In genomic region chr2:169823996-169824372, GRCh38 we compare ENCODE assay signal across 8 cellular contexts. TPM values are rescaled to one million over a fixed set of nuclear protein-coding genes. Genes with fewer than 3 reads are reported as not detected.
DNase-seq lines count a peak whose midpoint lies in the region; ATAC-seq, FAIRE-seq and TF ChIP-seq lines count a peak whose summit lies in the region.

No MANE protein-coding gene starts in this region.

- H3K9me3 ChIP-seq in keratinocyte (ENCODE audit: control insufficient read depth, low read depth, low read length): no peaks in the 10 kb centered on the region
- no peaks in the 10 kb centered on the region for H3K9me3 ChIP-seq in thoracic aorta

- no peak for DNase-seq in activated CD4-positive, alpha-beta T cell treated with anti-CD3 and anti-CD28 coated beads, Interleukin-2, amount 10 ng/mL, durations not matched to agents 24 days and 14 days
- no peak for DNase-seq in activated CD4-positive, alpha-beta T cell treated with anti-CD3 and anti-CD28 coated beads for 1 hour
- DNase-seq in activated T-helper 2 cell treated with anti-CD3 and anti-CD28 coated beads, Interferon-gamma antibody, Interleukin-2, Interleukin-4, amounts not matched to agents 10 μg/mL and 5 μg/mL and 100 μg/mL, durations not matched to agents 14 hours and 24 hours and 36 hours (ENCODE audit: low spot score): no peak
- no peak for DNase-seq in keratinocyte (ENCODE audit: low read depth, low spot score)
- no peak for DNase-seq in thoracic aorta (ENCODE audit: low spot score)

- no peaks in the 10 kb centered on the region for H3K27me3 Mint-ChIP-seq in activated CD4-positive, alpha-beta T cell treated with anti-CD3 and anti-CD28 coated beads, Interleukin-2, amount 10 ng/mL, durations not matched to agents 24 days and 14 days
- no peaks in the 10 kb centered on the region for H3K27me3 Mint-ChIP-seq in activated T-helper 2 cell treated with anti-CD3 and anti-CD28 coated beads, Interferon-gamma antibody, Interleukin-2, Interleukin-4, amounts not matched to agents 10 μg/mL and 5 μg/mL and 100 μg/mL, durations not matched to agents 14 hours and 24 hours and 36 hours (ENCODE audit: low read depth)

- FAIRE-seq in keratinocyte (lab: Jason Lieb, UNC): no peak

- no peaks in the 10 kb centered on the region for H3K27me3 ChIP-seq in keratinocyte (ENCODE audit: control insufficient read depth, extremely low read depth, insufficient read depth, low read length)
- H3K27me3 ChIP-seq in thoracic aorta (replicated peaks; ENCODE audit: insufficient read depth): no peaks in the 10 kb centered on the region

- peaks cover 1 to 7% of the 10 kb centered on the region in 2 experiments for H3K36me3 ChIP-seq in keratinocyte (ENCODE audit: control insufficient read depth in 2 of 2, extremely low read depth in 1 of 2, insufficient read depth in 2 of 2, low read length in 2 of 2)
- H3K36me3 ChIP-seq in thoracic aorta: no peaks in the 10 kb centered on the region

- intact Hi-C loops in activated CD4-positive, alpha-beta T cell treated with anti-CD3 and anti-CD28 coated beads, Interleukin-2, amount 10 ng/mL, durations not matched to agents 24 days and 14 days (cut with micrococcal nuclease): loop anchor here (2.0 kb wide), 1 partner anchor 239 kb away; the partner anchor contains the start of gene PPIG
- intact Hi-C loops in activated T-helper 2 cell treated with anti-CD3 and anti-CD28 coated beads, Interferon-gamma antibody, Interleukin-2, Interleukin-4, amounts not matched to agents 10 μg/mL and 5 μg/mL and 100 μg/mL, durations not matched to agents 14 hours and 24 hours and 36 hours (cut with micrococcal nuclease): loop anchor here (1.0 to 10.0 kb wide), 4 partner anchors 25 to 1101 kb away; partner anchors contain the start of gene GORASP2

- ATAC-seq in thoracic aorta (ENCODE audit: insufficient number of reproducible peaks, low FRiP score, low read depth) (no peak), GM21515 (IDR thresholded peaks at IDR 0.05; ENCODE audit: unreplicated experiment) (no peak), GM21528 (IDR thresholded peaks at IDR 0.05; ENCODE audit: low FRiP score, unreplicated experiment) (no peak), GM19467 (IDR thresholded peaks at IDR 0.05; ENCODE audit: unreplicated experiment) (no peak)

- peak overlapping the region; percentile 93 for H2AFZ ChIP-seq in keratinocyte (ENCODE audit: control insufficient read depth, low read length)

- peak overlapping the region; percentile 86 for H3K9ac ChIP-seq in keratinocyte (ENCODE audit: control insufficient read depth, extremely low read depth, insufficient read depth, low read length)

- H3K4me1 Mint-ChIP-seq in activated CD4-positive, alpha-beta T cell treated with anti-CD3 and anti-CD28 coated beads, Interleukin-2, amount 10 ng/mL, durations not matched to agents 24 days and 14 days: peaks cover 48% of the 10 kb centered on the region
- peaks cover 48% of the 10 kb centered on the region for H3K4me1 Mint-ChIP-seq in activated T-helper 2 cell treated with anti-CD3 and anti-CD28 coated beads, Interferon-gamma antibody, Interleukin-2, Interleukin-4, amounts not matched to agents 10 μg/mL and 5 μg/mL and 100 μg/mL, durations not matched to agents 14 hours and 24 hours and 36 hours (ENCODE audit: low read depth)

- H3K9me1 ChIP-seq in keratinocyte (ENCODE audit: control insufficient read depth, extremely low read depth, insufficient read depth, low read length): no peaks in the 10 kb centered on the region

- H3K9me3 Mint-ChIP-seq in activated CD4-positive, alpha-beta T cell treated with anti-CD3 and anti-CD28 coated beads, Interleukin-2, amount 10 ng/mL, durations not matched to agents 24 days and 14 days: no peaks in the 10 kb centered on the region
- no peaks in the 10 kb centered on the region for H3K9me3 Mint-ChIP-seq in activated T-helper 2 cell treated with anti-CD3 and anti-CD28 coated beads, Interferon-gamma antibody, Interleukin-2, Interleukin-4, amounts not matched to agents 10 μg/mL and 5 μg/mL and 100 μg/mL, durations not matched to agents 14 hours and 24 hours and 36 hours

- H3K4me1 ChIP-seq in keratinocyte (ENCODE audit: control insufficient read depth, extremely low read depth, insufficient read depth, low read length): peaks cover 33% of the 10 kb centered on the region
- H3K4me1 ChIP-seq in thoracic aorta (ENCODE audit: control insufficient read depth in 1 of 2, low read depth in 2 of 2): peaks cover 25 to 55% of the 10 kb centered on the region in 2 donors

- peaks cover 33% of the 10 kb centered on the region for H3K36me3 Mint-ChIP-seq in activated CD4-positive, alpha-beta T cell treated with anti-CD3 and anti-CD28 coated beads, Interleukin-2, amount 10 ng/mL, durations not matched to agents 24 days and 14 days (ENCODE audit: low read depth)
- H3K36me3 Mint-ChIP-seq in activated T-helper 2 cell treated with anti-CD3 and anti-CD28 coated beads, Interferon-gamma antibody, Interleukin-2, Interleukin-4, amounts not matched to agents 10 μg/mL and 5 μg/mL and 100 μg/mL, durations not matched to agents 14 hours and 24 hours and 36 hours (ENCODE audit: low read depth): peaks cover 48% of the 10 kb centered on the region

- TF ChIP-seq CTCF in keratinocyte (optimal IDR thresholded peaks at IDR 0.05 in 1 of 3, IDR thresholded peaks at IDR 0.05 in 1 of 3, conservative IDR thresholded peaks at IDR 0.05 in 1 of 3; ENCODE audit: extremely low read depth in 1 of 3, insufficient read depth in 2 of 3, low read length in 3 of 3) (no peak), thoracic aorta (IDR thresholded peaks at IDR 0.05) (no peak)

- H3K27ac ChIP-seq in keratinocyte (ENCODE audit: control insufficient read depth, insufficient read depth, low read length) (peak overlapping the region; percentile 90), thoracic aorta (peak overlapping the region; percentile 78 to 82)

- peak overlapping the region; percentile 85 to 96 (median 95) for H3K4me3 ChIP-seq in keratinocyte (ENCODE audit: control insufficient read depth in 2 of 3, extremely low read depth in 1 of 3, insufficient read depth in 2 of 3, low read depth in 1 of 3, low read length in 3 of 3)
- H3K4me3 ChIP-seq in thoracic aorta: peak overlapping the region; percentile 86

- H3K4me2 ChIP-seq in keratinocyte (ENCODE audit: control insufficient read depth, extremely low read depth, insufficient read depth, low read depth, low read length): peak overlapping the region; percentile 90

- dilution Hi-C loops in keratinocyte (cut with MboI; ENCODE audit: extremely low pct_ligation_motif_present, low sequenced_read_pairs): no loop called here

- H3K79me2 ChIP-seq in keratinocyte (ENCODE audit: control insufficient read depth, insufficient read depth, low read length): peaks cover 54% of the 10 kb centered on the region

- H3K27ac Mint-ChIP-seq in activated CD4-positive, alpha-beta T cell treated with anti-CD3 and anti-CD28 coated beads, Interleukin-2, amount 10 ng/mL, durations not matched to agents 24 days and 14 days: peak overlapping the region; percentile 88
- H3K27ac Mint-ChIP-seq in activated T-helper 2 cell treated with anti-CD3 and anti-CD28 coated beads, Interferon-gamma antibody, Interleukin-2, Interleukin-4, amounts not matched to agents 10 μg/mL and 5 μg/mL and 100 μg/mL, durations not matched to agents 14 hours and 24 hours and 36 hours: peak overlapping the region; percentile 79

- peak overlapping the region; percentile 95 for H3K4me3 Mint-ChIP-seq in activated CD4-positive, alpha-beta T cell treated with anti-CD3 and anti-CD28 coated beads, Interleukin-2, amount 10 ng/mL, durations not matched to agents 24 days and 14 days
- H3K4me3 Mint-ChIP-seq in activated T-helper 2 cell treated with anti-CD3 and anti-CD28 coated beads, Interferon-gamma antibody, Interleukin-2, Interleukin-4, amounts not matched to agents 10 μg/mL and 5 μg/mL and 100 μg/mL, durations not matched to agents 14 hours and 24 hours and 36 hours (ENCODE audit: low read depth): peak overlapping the region; percentile 93

- peaks cover 9% of the 10 kb centered on the region for H4K20me1 ChIP-seq in keratinocyte (ENCODE audit: control insufficient read depth, extremely low read depth, insufficient read depth, low read length)

RNA-seq across cellular contexts. Expression of gene METTL5, which starts 0.7 kb away (rescaled TPM):
- 99.7 and 102 TPM in 2 replicates for total RNA-seq in activated CD4-positive, alpha-beta T cell treated with anti-CD3 and anti-CD28 coated beads, Interleukin-2, amount 10 ng/mL, durations not matched to agents 24 days and 14 days
- total RNA-seq in activated T-helper 2 cell treated with anti-CD3 and anti-CD28 coated beads, Interferon-gamma antibody, Interleukin-2, Interleukin-4, amounts not matched to agents 10 μg/mL and 5 μg/mL and 100 μg/mL, durations not matched to agents 14 hours and 24 hours and 36 hours: 88.2 and 95.2 TPM in 2 replicates
- 63.7 to 119 TPM (median 69.4 TPM) in 3 replicates for polyA plus RNA-seq in keratinocyte
- 127 TPM for polyA plus RNA-seq in keratinocyte (2011; ENCODE audit: low read depth)
- 62.3 and 96.8 TPM in 2 replicates for polyA plus RNA-seq in keratinocyte (2011; cell fraction: cytosol; rRNA removed)
- polyA plus RNA-seq in keratinocyte (2011; cell fraction: nucleus; rRNA removed): 19.0 and 25.9 TPM in 2 replicates
- polyA plus RNA-seq in keratinocyte (2012; ENCODE audit: low replicate concordance): 86.7 and 106 TPM in 2 replicates
- 10.1 to 20.4 TPM (median 10.4 TPM) in 3 replicates for polyA minus RNA-seq in keratinocyte
- polyA minus RNA-seq in keratinocyte (2011; cell fraction: cytosol; rRNA and poly(A)+ RNA removed): 31.8 TPM
- polyA minus RNA-seq in keratinocyte (2011; cell fraction: nucleus; rRNA and poly(A)+ RNA removed): 4.5 and 7.4 TPM in 2 replicates
- total RNA-seq in thoracic aorta: 10 to 100 TPM; 25.3 to 73.5 TPM

RNA-seq across cellular contexts. Expression of gene UBR3, which starts 3.3 kb away (rescaled TPM):
- total RNA-seq in activated CD4-positive, alpha-beta T cell treated with anti-CD3 and anti-CD28 coated beads, Interleukin-2, amount 10 ng/mL, durations not matched to agents 24 days and 14 days: 25.8 and 26.0 TPM in 2 replicates
- 29.3 and 30.7 TPM in 2 replicates for total RNA-seq in activated T-helper 2 cell treated with anti-CD3 and anti-CD28 coated beads, Interferon-gamma antibody, Interleukin-2, Interleukin-4, amounts not matched to agents 10 μg/mL and 5 μg/mL and 100 μg/mL, durations not matched to agents 14 hours and 24 hours and 36 hours
- polyA plus RNA-seq in keratinocyte: 9.5 to 14.7 TPM (median 11.1 TPM) in 3 replicates
- polyA plus RNA-seq in keratinocyte (2011; ENCODE audit: low read depth): 75.1 TPM
- 3.9 and 8.9 TPM in 2 replicates for polyA plus RNA-seq in keratinocyte (2011; cell fraction: cytosol; rRNA removed)
- polyA plus RNA-seq in keratinocyte (2011; cell fraction: nucleus; rRNA removed): 17.1 and 23.4 TPM in 2 replicates
- polyA plus RNA-seq in keratinocyte (2012; ENCODE audit: low replicate concordance): 9.5 and 10.9 TPM in 2 replicates
- 5.5 to 39.2 TPM (median 20.5 TPM) in 3 replicates for polyA minus RNA-seq in keratinocyte
- polyA minus RNA-seq in keratinocyte (2011; cell fraction: cytosol; rRNA and poly(A)+ RNA removed): 11.5 TPM
- polyA minus RNA-seq in keratinocyte (2011; cell fraction: nucleus; rRNA and poly(A)+ RNA removed): 44.3 and 71.9 TPM in 2 replicates
- 10 to 100 TPM; 62.1 to 98.6 TPM for total RNA-seq in thoracic aorta

RNA-seq across cellular contexts. Expression of gene SSB, which starts 25.3 kb away (rescaled TPM):
- 113 TPM in 2 replicates for total RNA-seq in activated CD4-positive, alpha-beta T cell treated with anti-CD3 and anti-CD28 coated beads, Interleukin-2, amount 10 ng/mL, durations not matched to agents 24 days and 14 days
- 99.7 and 111 TPM in 2 replicates for total RNA-seq in activated T-helper 2 cell treated with anti-CD3 and anti-CD28 coated beads, Interferon-gamma antibody, Interleukin-2, Interleukin-4, amounts not matched to agents 10 μg/mL and 5 μg/mL and 100 μg/mL, durations not matched to agents 14 hours and 24 hours and 36 hours
- polyA plus RNA-seq in keratinocyte: 74.1 to 149 TPM (median 97.4 TPM) in 3 replicates
- polyA plus RNA-seq in keratinocyte (2011; ENCODE audit: low read depth): 212 TPM
- 59.7 and 73.4 TPM in 2 replicates for polyA plus RNA-seq in keratinocyte (2011; cell fraction: cytosol; rRNA removed)
- 46.3 and 107 TPM in 2 replicates for polyA plus RNA-seq in keratinocyte (2011; cell fraction: nucleus; rRNA removed)
- 78.9 and 121 TPM in 2 replicates for polyA plus RNA-seq in keratinocyte (2012; ENCODE audit: low replicate concordance)
- polyA minus RNA-seq in keratinocyte: 3.0 to 28.5 TPM (median 9.5 TPM) in 3 replicates
- 21.9 TPM for polyA minus RNA-seq in keratinocyte (2011; cell fraction: cytosol; rRNA and poly(A)+ RNA removed)
- polyA minus RNA-seq in keratinocyte (2011; cell fraction: nucleus; rRNA and poly(A)+ RNA removed): 25.4 and 48.1 TPM in 2 replicates
- 100 to 1,000 TPM in 1 of 2 donors, 10 to 100 TPM in 1; 65.9 to 335 TPM for total RNA-seq in thoracic aorta
